ENCODE assay signal across 1 cellular context in genomic region chr4:7103599-7104365, GRCh38.
TF ChIP-seq lines count a peak whose summit lies in the region.

No MANE protein-coding gene starts in this region.

TF ChIP-seq in HepG2, 621 proteins besides CTCF, POLR2A, EP300 and RAD21 (continued from another document and continues in another):
- TF ChIP-seq ZNF318 (CRISPR knock-in tag; IDR thresholded peaks at IDR 0.05) (no peak), ZNF33B (CRISPR knock-in tag; IDR thresholded peaks at IDR 0.05) (no peak), ZSCAN31 (CRISPR knock-in tag; IDR thresholded peaks at IDR 0.05; ENCODE audit: low read depth) (no peak), NFKB2 (CRISPR knock-in tag; IDR thresholded peaks at IDR 0.05; ENCODE audit: borderline replicate concordance) (no peak), ZNF280B (CRISPR knock-in tag; IDR thresholded peaks at IDR 0.05; ENCODE audit: borderline replicate concordance) (no peak), SUZ12 (IDR thresholded peaks at IDR 0.05; ENCODE audit: low read depth, low read length) (no peak), JARID2 (CRISPR knock-in tag; IDR thresholded peaks at IDR 0.05; ENCODE audit: insufficient replicate concordance) (no peak), ATF7-NPFF (CRISPR knock-in tag; IDR thresholded peaks at IDR 0.05; ENCODE audit: low read depth) (no peak), TSC22D2 (CRISPR knock-in tag; IDR thresholded peaks at IDR 0.05; ENCODE audit: borderline replicate concordance) (no peak), ZBTB38 (CRISPR knock-in tag; IDR thresholded peaks at IDR 0.05) (no peak), ZNF816 (CRISPR knock-in tag; IDR thresholded peaks at IDR 0.05; ENCODE audit: borderline replicate concordance) (no peak), SATB2 (CRISPR knock-in tag; IDR thresholded peaks at IDR 0.05) (no peak), ZSCAN29 (CRISPR knock-in tag; conservative IDR thresholded peaks at IDR 0.05) (no peak), FOXK2 (IDR thresholded peaks at IDR 0.05) (no peak), HMGXB3 (CRISPR knock-in tag; IDR thresholded peaks at IDR 0.05; ENCODE audit: borderline replicate concordance) (0 out of 2 replicates have a peak, but pooled peaks have one; percentile 30), HNF1A (IDR thresholded peaks at IDR 0.05; ENCODE audit: low read depth) (peak; percentile 41; the same call in 1 of the 2 replicates), HNF1A (CRISPR knock-in tag; IDR thresholded peaks at IDR 0.05; ENCODE audit: borderline replicate concordance) (no peak), CENPX (CRISPR knock-in tag; IDR thresholded peaks at IDR 0.05) (no peak), ZNF496 (CRISPR knock-in tag; IDR thresholded peaks at IDR 0.05; ENCODE audit: insufficient replicate concordance) (no peak), SRF (IDR thresholded peaks at IDR 0.05; ENCODE audit: low read depth, low read length) (no peak), ZNF672 (CRISPR knock-in tag; IDR thresholded peaks at IDR 0.05) (no peak), ZNF34 (CRISPR knock-in tag; IDR thresholded peaks at IDR 0.05; ENCODE audit: borderline replicate concordance) (no peak), ARID2 (CRISPR knock-in tag; IDR thresholded peaks at IDR 0.05; ENCODE audit: borderline replicate concordance) (peak; percentile 79; the same call in 1 of the 2 replicates), MED13 (CRISPR knock-in tag; IDR thresholded peaks at IDR 0.05) (no peak), ZNF550 (CRISPR knock-in tag; IDR thresholded peaks at IDR 0.05; ENCODE audit: borderline replicate concordance) (no peak), NPAS2 (CRISPR knock-in tag; IDR thresholded peaks at IDR 0.05; ENCODE audit: borderline replicate concordance) (no peak), SNAI1 (CRISPR knock-in tag; IDR thresholded peaks at IDR 0.05; ENCODE audit: borderline replicate concordance) (no peak), ZNF766 (CRISPR knock-in tag; IDR thresholded peaks at IDR 0.05; ENCODE audit: borderline replicate concordance) (no peak), ZNF83 (CRISPR knock-in tag; IDR thresholded peaks at IDR 0.05; ENCODE audit: borderline replicate concordance) (no peak), ZNF691 (CRISPR knock-in tag; IDR thresholded peaks at IDR 0.05; ENCODE audit: borderline replicate concordance, low read depth) (0 out of 2 replicates have a peak, but pooled peaks have one; percentile 28), SNAPC5 (CRISPR knock-in tag; IDR thresholded peaks at IDR 0.05; ENCODE audit: borderline replicate concordance) (no peak), ESRRA (CRISPR knock-in tag; IDR thresholded peaks at IDR 0.05; ENCODE audit: low read depth) (no peak), ZNF782 (CRISPR knock-in tag; IDR thresholded peaks at IDR 0.05; ENCODE audit: borderline replicate concordance) (0 out of 2 replicates have a peak, but pooled peaks have one; percentile 19), ZBTB8A (CRISPR knock-in tag; IDR thresholded peaks at IDR 0.05; ENCODE audit: borderline replicate concordance, low read depth) (no peak), HOXA7 (CRISPR knock-in tag; IDR thresholded peaks at IDR 0.05) (no peak), ATAD3A (CRISPR knock-in tag; IDR thresholded peaks at IDR 0.05) (no peak), KDM6A (CRISPR knock-in tag; IDR thresholded peaks at IDR 0.05; ENCODE audit: low read depth) (peak; percentile 93), TIGD3 (CRISPR knock-in tag; IDR thresholded peaks at IDR 0.05; ENCODE audit: borderline replicate concordance) (no peak), ZNF724P (CRISPR knock-in tag; IDR thresholded peaks at IDR 0.05; ENCODE audit: borderline replicate concordance) (0 out of 2 replicates have a peak, but pooled peaks have one; percentile 26), TMF1 (CRISPR knock-in tag; IDR thresholded peaks at IDR 0.05; ENCODE audit: low read depth) (peak; percentile 83)
